Comparison of ENCODE assay signal across 8 cellular contexts in genomic region chr6:72616406-72617015, GRCh38. TPM values are rescaled to one million over a fixed set of nuclear protein-coding genes. Genes with fewer than 3 reads are reported as not detected.
DNase-seq lines count a peak whose midpoint lies in the region; ATAC-seq and TF ChIP-seq lines count a peak whose summit lies in the region.

No MANE protein-coding gene starts in this region.

- H3K9ac ChIP-seq in endodermal cell (ENCODE audit: extremely low read depth, low read length, poor library complexity, severe bottlenecking), result no peak overlapping the region

- no peak for ATAC-seq in activated T-cell treated with anti-CD3 and anti-CD28 coated beads, Interleukin-2, amount 50 U/mL, for 72 hours (replicated peaks in 1 of 2)
- ATAC-seq in activated T-cell treated with anti-CD3 and anti-CD28 coated beads, Interleukin-2, amount 50 U/mL, for 4 hours, result no peak
- no peak for ATAC-seq in GM21360 (IDR thresholded peaks at IDR 0.05; ENCODE audit: unreplicated experiment)
- no peak for ATAC-seq in GM18909 (IDR thresholded peaks at IDR 0.05; ENCODE audit: poor library complexity, unreplicated experiment)

- H3K4me3 ChIP-seq in endodermal cell (ENCODE audit: low read length), result no peak overlapping the region

- peak overlapping the region in 1 of 2 donors; percentile 60 for H3K4me3 Mint-ChIP-seq in activated T-cell treated with anti-CD3 and anti-CD28 coated beads, Interleukin-2, amount 50 U/mL, for 72 hours
- H3K4me3 Mint-ChIP-seq in activated T-cell treated with anti-CD3 and anti-CD28 coated beads, Interleukin-2, amount 50 U/mL, for 4 hours, result no peak overlapping the region
- H3K4me3 Mint-ChIP-seq in endodermal cell (no peak overlapping the region), osteocyte (ENCODE audit: unreplicated experiment) (no peak overlapping the region)

- no peak for DNase-seq in activated T-cell treated with anti-CD3 and anti-CD28 coated beads, Interleukin-2, amount 50 U/mL, for 72 hours
- DNase-seq in activated T-cell treated with anti-CD3 and anti-CD28 coated beads, Interleukin-2, amount 50 U/mL, for 4 hours, result no peak
- DNase-seq in NCI-H446 treated with DMSO at 0.1 percent for 48 hours (lab: John Stamatoyannopoulos, UW), result peak; percentile 16
- no peak for DNase-seq in endodermal cell
- no peak for DNase-seq in osteocyte (ENCODE audit: extremely low spot score, unreplicated experiment)
- DNase-seq in activated CD4-positive, alpha-beta T cell treated with anti-CD3 and anti-CD28 coated beads for 48 hours, result no peak

- WGBS in endodermal cell (ENCODE audit: insufficient coverage in 1 of 2, insufficient read length in 1 of 2), 2 experiments, result 63% methylated on average over 3 of the region's 3 CpGs; no CpG with 5 or more reads in 1 of the 2 experiments

- H3K36me3 ChIP-seq in endodermal cell (ENCODE audit: control insufficient read depth, insufficient read depth, low read length), result no peaks in the 10 kb centered on the region

- peaks cover 54% of the 10 kb centered on the region for H3K4me1 Mint-ChIP-seq in activated T-cell treated with anti-CD3 and anti-CD28 coated beads, Interleukin-2, amount 50 U/mL, for 72 hours (ENCODE audit: low read depth)
- peaks cover 42% of the 10 kb centered on the region for H3K4me1 Mint-ChIP-seq in activated T-cell treated with anti-CD3 and anti-CD28 coated beads, Interleukin-2, amount 50 U/mL, for 4 hours (ENCODE audit: low read depth)
- peaks cover 16% of the 10 kb centered on the region for H3K4me1 Mint-ChIP-seq in endodermal cell
- peaks cover 19% of the 10 kb centered on the region for H3K4me1 Mint-ChIP-seq in osteocyte (ENCODE audit: unreplicated experiment)

- H3K27me3 Mint-ChIP-seq in activated T-cell treated with anti-CD3 and anti-CD28 coated beads, Interleukin-2, amount 50 U/mL, for 72 hours (ENCODE audit: low read depth), result peaks cover 5% of the 10 kb centered on the region
- no peaks in the 10 kb centered on the region for H3K27me3 Mint-ChIP-seq in activated T-cell treated with anti-CD3 and anti-CD28 coated beads, Interleukin-2, amount 50 U/mL, for 4 hours (ENCODE audit: low read depth)
- H3K27me3 Mint-ChIP-seq in endodermal cell (ENCODE audit: insufficient read depth), result peaks cover 37% of the 10 kb centered on the region
- no peaks in the 10 kb centered on the region for H3K27me3 Mint-ChIP-seq in osteocyte (ENCODE audit: unreplicated experiment)

- H3K36me3 Mint-ChIP-seq in activated T-cell treated with anti-CD3 and anti-CD28 coated beads, Interleukin-2, amount 50 U/mL, for 72 hours (ENCODE audit: insufficient read depth in 2 of 2), result peaks cover 0 to 5% of the 10 kb centered on the region in 2 donors
- no peaks in the 10 kb centered on the region for H3K36me3 Mint-ChIP-seq in activated T-cell treated with anti-CD3 and anti-CD28 coated beads, Interleukin-2, amount 50 U/mL, for 4 hours (ENCODE audit: insufficient read depth)
- H3K36me3 Mint-ChIP-seq in endodermal cell (ENCODE audit: low read depth), result no peaks in the 10 kb centered on the region
- H3K36me3 Mint-ChIP-seq in osteocyte (ENCODE audit: unreplicated experiment), result no peaks in the 10 kb centered on the region

- TF ChIP-seq CTCF in endodermal cell (conservative IDR thresholded peaks at IDR 0.05) (peak; percentile 81), osteocyte (IDR thresholded peaks at IDR 0.05) (peak; percentile 76)

- no peak overlapping the region for H3K27ac ChIP-seq in endodermal cell (ENCODE audit: low read depth, low read length)

- peaks cover 6% of the 10 kb centered on the region for H3K4me1 ChIP-seq in endodermal cell (ENCODE audit: control insufficient read depth, insufficient read depth, low read length)

- H3K27ac Mint-ChIP-seq in activated T-cell treated with anti-CD3 and anti-CD28 coated beads, Interleukin-2, amount 50 U/mL, for 72 hours, result peak overlapping the region; percentile 75
- H3K27ac Mint-ChIP-seq in endodermal cell (no peak overlapping the region), osteocyte (ENCODE audit: unreplicated experiment) (no peak overlapping the region)

- H3K9me3 ChIP-seq in endodermal cell (ENCODE audit: control insufficient read depth, low read length), result no peaks in the 10 kb centered on the region

- peaks cover 39% of the 10 kb centered on the region for H3K27me3 ChIP-seq in endodermal cell (ENCODE audit: control insufficient read depth, insufficient read depth, low read length, poor library complexity, severe bottlenecking)

- no peaks in the 10 kb centered on the region for H3K9me3 Mint-ChIP-seq in activated T-cell treated with anti-CD3 and anti-CD28 coated beads, Interleukin-2, amount 50 U/mL, for 72 hours
- H3K9me3 Mint-ChIP-seq in activated T-cell treated with anti-CD3 and anti-CD28 coated beads, Interleukin-2, amount 50 U/mL, for 4 hours, result no peaks in the 10 kb centered on the region
- H3K9me3 Mint-ChIP-seq in endodermal cell (no peaks in the 10 kb centered on the region), osteocyte (ENCODE audit: unreplicated experiment) (no peaks in the 10 kb centered on the region)

RNA-seq across cellular contexts. Expression of gene KCNQ5, which starts 5.4 kb away (rescaled TPM):
- 1 to 10 TPM; 6.1 to 9.8 TPM for total RNA-seq in activated T-cell treated with anti-CD3 and anti-CD28 coated beads, Interleukin-2, amount 50 U/mL, for 72 hours
- 10 to 100 TPM in 2 of 3 donors, 1 to 10 TPM in 1; 9.7 to 13.1 (median 11.0) TPM for total RNA-seq in activated T-cell treated with anti-CD3 and anti-CD28 coated beads, Interleukin-2, amount 50 U/mL, for 4 hours
- total RNA-seq in endodermal cell, result 1 to 10 TPM; 2.4 to 8.3 TPM
- polyA plus RNA-seq in endodermal cell (2013, experiment 1 of 2), result 0.50 TPM
- polyA plus RNA-seq in endodermal cell (2013, experiment 2 of 2), result 0.75 TPM
- total RNA-seq in osteocyte, result 5.5 and 7.2 TPM in 2 replicates
